Comparison of ENCODE assay signal across 12 cellular contexts in genomic region chr1:106727171-106727570, GRCh38.
DNase-seq lines count a peak whose midpoint lies in the region; ATAC-seq, FAIRE-seq and TF ChIP-seq lines count a peak whose summit lies in the region.
"Had no signal": no experiment of that assay in that cellular context is flagged by ENCODE, and none has a peak within 500 bp of the region (broad histone marks: within the 10 kb centered on the region; RNA-seq: fewer than 3 reads in every experiment).

No MANE protein-coding gene starts in this region.

- no peak overlapping the region for H3K4me3 ChIP-seq in GM06990 (replicated peaks; ENCODE audit: low read depth, low read length)
- H3K4me3 ChIP-seq: transverse colon had no signal

- no peak for FAIRE-seq in urothelium cell line (lab: Jason Lieb, UNC)

- ATAC-seq in GM19351 (IDR thresholded peaks at IDR 0.05; ENCODE audit: unreplicated experiment) (peak; percentile 95), HG02763 (IDR thresholded peaks at IDR 0.05; ENCODE audit: unreplicated experiment) (peak; percentile 77), HG03575 (IDR thresholded peaks at IDR 0.05; ENCODE audit: extremely low read depth, insufficient number of reproducible peaks, low FRiP score, unreplicated experiment) (peak; percentile 86)

- TF ChIP-seq CTCF in GM06990 (IDR thresholded peaks at IDR 0.05; ENCODE audit: insufficient read depth, low read length, poor library complexity, severe bottlenecking), result no peak

- H3K36me3 ChIP-seq in GM06990 (ENCODE audit: control insufficient read depth, insufficient read depth, low read length), result no peaks in the 10 kb centered on the region
- H3K36me3 ChIP-seq: transverse colon had no signal

- H3K27me3 ChIP-seq in GM06990 (replicated peaks; ENCODE audit: control insufficient read depth, insufficient read depth, low read length), result no peaks in the 10 kb centered on the region
- H3K27me3 ChIP-seq: transverse colon had no signal

- DNase-seq in GM06990 (ENCODE audit: extremely low read depth, insufficient read length) (peak; percentile 15), activated gamma-delta T cell (lab: John Stamatoyannopoulos, UW) (no peak), NCI-H2107 (lab: John Stamatoyannopoulos, UW) (no peak), urothelium cell line (ENCODE audit: low spot score) (no peak)
- DNase-seq in stimulated activated CD4-positive, alpha-beta T cell treated with anti-CD3 and anti-CD28 coated beads, Interleukin-4, amount 100 ng/mL, for 4 hours, result no peak
- DNase-seq: H7, hippocampal formation, NCI-H69, transverse colon had no signal
